12 cellular contexts compared by ENCODE assay signal in the genomic region with DNA sequence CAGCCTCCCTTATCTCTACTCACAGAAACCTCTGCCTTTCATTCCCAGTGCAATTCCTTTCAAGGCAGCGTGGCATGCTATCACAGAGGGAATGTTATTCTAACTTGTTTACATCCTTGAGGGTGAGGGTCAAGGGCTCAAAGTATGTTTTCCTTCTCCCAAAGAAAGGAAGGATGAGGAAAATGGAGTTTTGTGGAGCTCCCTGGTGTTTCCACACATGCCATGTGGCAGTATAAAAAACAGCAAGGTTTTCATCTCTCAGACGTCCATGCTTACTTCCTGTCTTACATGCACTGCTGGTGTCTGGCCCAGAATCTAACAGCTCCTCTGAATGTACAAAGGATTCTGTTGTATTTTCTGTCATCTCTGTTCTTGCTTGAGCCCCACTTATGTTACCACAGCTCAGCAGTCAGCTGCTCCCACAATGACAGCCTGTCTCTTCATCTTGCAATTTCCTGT.
DNase-seq lines count a peak whose midpoint lies in the region; ATAC-seq and TF ChIP-seq lines count a peak whose summit lies in the region.
"Had no signal": no experiment of that assay in that cellular context is flagged by ENCODE, and none has a peak within 500 bp of the region (broad histone marks: within the 10 kb centered on the region; RNA-seq: fewer than 3 reads in every experiment).

No MANE protein-coding gene starts in this region.

- H2AFZ ChIP-seq in fibroblast of lung (ENCODE audit: low read length) (peak overlapping the region; percentile 78), neuronal stem cell (ENCODE audit: low read length) (peak overlapping the region; percentile 86)

- no peak overlapping the region for H3K9ac ChIP-seq in fibroblast of lung (ENCODE audit: insufficient read depth, low read length)
- H3K9ac ChIP-seq in neuronal stem cell (ENCODE audit: low read depth, low read length, poor library complexity) = no peak overlapping the region

- no peak overlapping the region for H4K91ac ChIP-seq in neuronal stem cell (ENCODE audit: low read depth, low read length, poor library complexity)

- H2AK5ac ChIP-seq in neuronal stem cell (ENCODE audit: low read depth, low read length) = no peak overlapping the region

- H3K4me3 ChIP-seq in AG10803 (ENCODE audit: low read length) = no peak overlapping the region
- H3K4me3 ChIP-seq in fibroblast of lung (replicated peaks in 1 of 4; ENCODE audit: control extremely low read depth in 1 of 4, insufficient read depth in 1 of 4, low read depth in 3 of 4, low read length in 4 of 4) = no peak overlapping the region
- H3K4me3 ChIP-seq in neuronal stem cell (ENCODE audit: low read length in 2 of 2) = no peak overlapping the region

- H2BK5ac ChIP-seq in neuronal stem cell (ENCODE audit: low read length) = no peak overlapping the region

- H3K27me3 ChIP-seq in fibroblast of lung (ENCODE audit: control insufficient read depth, insufficient read depth, low read length) = no peaks in the 10 kb centered on the region
- H3K27me3 ChIP-seq in neuronal stem cell (ENCODE audit: control insufficient read depth in 3 of 3, insufficient read depth in 3 of 3, low read depth in 1 of 3, low read length in 3 of 3) = no peaks in the 10 kb centered on the region

- no peak overlapping the region for H2BK15ac ChIP-seq in neuronal stem cell (ENCODE audit: low read length)

- H3K4me2 ChIP-seq in fibroblast of lung (ENCODE audit: extremely low read depth, insufficient read depth, low read length) = peak overlapping the region; percentile 18
- no peak overlapping the region for H3K4me2 ChIP-seq in neuronal stem cell (ENCODE audit: insufficient read depth, low read length, poor library complexity, severe bottlenecking)

- no peaks in the 10 kb centered on the region for H3K36me3 ChIP-seq in fibroblast of lung (ENCODE audit: control insufficient read depth, insufficient read depth, low read length)
- H3K36me3 ChIP-seq in neuronal stem cell (replicated peaks in 1 of 2; ENCODE audit: control insufficient read depth in 2 of 2, insufficient read depth in 2 of 2, low read length in 2 of 2) = no peaks in the 10 kb centered on the region

- H3K27ac ChIP-seq in fibroblast of lung (ENCODE audit: insufficient read depth, low read length) (no peak overlapping the region), neuronal stem cell (replicated peaks; ENCODE audit: low read length) (no peak overlapping the region)
- H3K27ac ChIP-seq: C4-2B had no signal

- DNase-seq in AG10803 (ENCODE audit: low read depth) = peak; percentile 33
- peak; percentile 43 for DNase-seq in RPMI7951 (ENCODE audit: low read depth)
- DNase-seq in fibroblast of lung (ENCODE audit: low read depth in 2 of 2) = peak; percentile 42 to 66
- no peak for DNase-seq in neuronal stem cell (ENCODE audit: low spot score)
- DNase-seq in NCI-H1092 treated with DMSO at 0.1 percent for 48 hours (lab: John Stamatoyannopoulos, UW) = no peak
- DNase-seq in NCI-H524 treated with DMSO at 0.1 percent for 48 hours (lab: John Stamatoyannopoulos, UW) = no peak
- DNase-seq in stimulated activated CD4-positive, alpha-beta T cell treated with anti-CD3 and anti-CD28 coated beads, Interleukin-15, amount 100 ng/mL, for 24 hours = no peak
- DNase-seq: MM.1S, small intestine had no signal

- no peaks in the 10 kb centered on the region for H4K20me1 ChIP-seq in fibroblast of lung (ENCODE audit: control insufficient read depth, extremely low read depth, insufficient read depth, low read length)

- H4K8ac ChIP-seq in neuronal stem cell (ENCODE audit: low read depth, low read length) = no peak overlapping the region

- H3K4me1 ChIP-seq in fibroblast of lung (ENCODE audit: control insufficient read depth, extremely low read depth, insufficient read depth, low read length) (no peaks in the 10 kb centered on the region), neuronal stem cell (ENCODE audit: control insufficient read depth in 2 of 2, insufficient read depth in 1 of 2, low read depth in 1 of 2, low read length in 2 of 2) (peaks cover 2 to 4% of the 10 kb centered on the region in 2 donors)

- no peak for TF ChIP-seq CTCF in AG10803 (conservative IDR thresholded peaks at IDR 0.05; ENCODE audit: low read length)
- no peak for TF ChIP-seq CTCF in fibroblast of lung (conservative IDR thresholded peaks at IDR 0.05 in 1 of 2, IDR thresholded peaks at IDR 0.05 in 1 of 2; ENCODE audit: low read depth in 1 of 2, low read length in 2 of 2)

- H3K79me1 ChIP-seq in neuronal stem cell (ENCODE audit: low read depth, low read length) = no peaks in the 10 kb centered on the region

- H2BK12ac ChIP-seq in neuronal stem cell (ENCODE audit: low read length) = no peak overlapping the region

- no CpG with 5 or more reads among the region's 2 CpGs for WGBS in neuronal stem cell (ENCODE audit: extremely low coverage in 2 of 2, insufficient read length in 2 of 2, insufficient replicate concordance in 1 of 2), 2 donors

- H3K79me2 ChIP-seq in fibroblast of lung (ENCODE audit: control insufficient read depth, insufficient read depth, low read length) = no peaks in the 10 kb centered on the region

- no peak overlapping the region for H3K4ac ChIP-seq in neuronal stem cell (ENCODE audit: low read length)

- no peak overlapping the region for H2BK120ac ChIP-seq in neuronal stem cell (ENCODE audit: low read depth, low read length)

- H3K23ac ChIP-seq in neuronal stem cell (ENCODE audit: low read depth, low read length, poor library complexity) = no peak overlapping the region

- no peak overlapping the region for H3K18ac ChIP-seq in neuronal stem cell (ENCODE audit: low read length)

- no peak for ATAC-seq in GM18867 (IDR thresholded peaks at IDR 0.05; ENCODE audit: unreplicated experiment)
- ATAC-seq: stimulated activated effector memory CD8-positive, alpha-beta T cell treated with anti-CD3 and anti-CD28 coated beads, Interleukin-12 subunit alpha, Interleukin-12 subunit beta, amount 100 ng/mL, for 72 hours had no signal

- H3K14ac ChIP-seq in neuronal stem cell (ENCODE audit: low read length) = no peak overlapping the region

- H3K9me3 ChIP-seq in fibroblast of lung (ENCODE audit: control insufficient read depth, insufficient read depth, low read depth, low read length) (no peaks in the 10 kb centered on the region), neuronal stem cell (replicated peaks in 1 of 2; ENCODE audit: control insufficient read depth in 2 of 2, insufficient read depth in 1 of 2, low read depth in 1 of 2, low read length in 2 of 2) (peaks cover 0 to 5% of the 10 kb centered on the region in 2 donors)

Comparison
In these comparisons a context has a peak if more than half of its experiments do, and no peak if none do; other contexts are left out.
1. DNase-seq: peak in AG10803 (single experiment), RPMI7951 (single experiment) and fibroblast of lung (2 of 2); none in neuronal stem cell (single experiment), NCI-H1092 treated with DMSO at 0.1 percent for 48 hours (single experiment), NCI-H524 treated with DMSO at 0.1 percent for 48 hours (single experiment) and stimulated activated CD4-positive, alpha-beta T cell treated with anti-CD3 and anti-CD28 coated beads, Interleukin-15, amount 100 ng/mL, for 24 hours (single experiment).